Comparison of ENCODE assay signal across 2 cellular contexts in the genomic region with DNA sequence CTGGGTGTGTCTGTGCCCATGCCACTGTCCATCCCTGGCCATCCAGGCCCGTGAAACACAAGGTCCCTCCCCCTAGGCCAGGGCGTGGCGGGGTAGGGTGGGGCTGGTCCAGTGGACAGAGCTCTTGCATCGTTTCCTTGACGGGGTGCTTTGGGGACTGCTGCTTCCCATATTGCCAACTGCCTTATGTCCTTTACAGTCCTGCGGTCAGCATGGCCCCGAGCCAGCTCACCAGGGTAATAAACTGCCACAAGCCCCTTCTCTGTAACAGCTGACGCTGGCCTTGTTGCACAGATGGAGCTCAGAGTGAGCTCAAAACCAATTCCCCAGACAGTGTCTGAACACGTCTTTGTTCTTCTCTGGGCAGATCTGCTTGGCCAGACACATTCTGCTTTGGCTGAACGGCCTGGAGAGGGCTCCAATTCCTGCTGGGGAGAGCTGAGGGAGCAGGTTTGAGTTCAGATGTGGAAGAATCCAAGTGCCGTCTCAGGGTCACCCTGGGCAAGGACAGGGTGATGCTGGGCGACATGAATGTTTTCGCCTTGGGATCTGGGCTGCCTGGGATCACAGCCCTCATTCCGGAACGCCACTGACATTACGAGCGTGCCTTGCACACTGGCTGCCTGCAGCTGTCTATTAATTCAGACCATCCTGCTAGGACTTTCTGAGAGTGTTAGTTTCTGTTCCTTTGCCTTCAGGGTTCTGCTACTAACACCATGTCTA.
TF ChIP-seq lines count a peak whose summit lies in the region.

No MANE protein-coding gene starts in this region.

TF ChIP-seq in HepG2, 621 proteins besides CTCF, POLR2A, EP300 and RAD21:
- TF ChIP-seq ZNF761 (CRISPR knock-in tag; conservative IDR thresholded peaks at IDR 0.05) (no peak), HMGXB4 (CRISPR knock-in tag; IDR thresholded peaks at IDR 0.05; ENCODE audit: borderline replicate concordance in 1 of 2, low read depth in 1 of 2) (no peak), ZSCAN12 (CRISPR knock-in tag; IDR thresholded peaks at IDR 0.05) (no peak), ZNF547 (CRISPR knock-in tag; IDR thresholded peaks at IDR 0.05) (no peak), DBP (CRISPR knock-in tag; IDR thresholded peaks at IDR 0.05; ENCODE audit: not compliant biosample characterization) (no peak), POLR2G (IDR thresholded peaks at IDR 0.05; ENCODE audit: low read depth, low read length) (no peak), MAZ (IDR thresholded peaks at IDR 0.05; ENCODE audit: borderline replicate concordance, low read depth, low read length) (no peak), MAZ (CRISPR knock-in tag; IDR thresholded peaks at IDR 0.05; ENCODE audit: low read depth) (no peak), SRSF9 (IDR thresholded peaks at IDR 0.05; ENCODE audit: borderline replicate concordance, insufficient read depth, low read depth, low read length, poor library complexity, severe bottlenecking) (no peak), DRAP1 (CRISPR knock-in tag; IDR thresholded peaks at IDR 0.05) (no peak), USF2 (IDR thresholded peaks at IDR 0.05; ENCODE audit: low read depth, low read length) (no peak), USF2 (CRISPR knock-in tag; IDR thresholded peaks at IDR 0.05; ENCODE audit: borderline replicate concordance) (no peak), NKX3-1 (CRISPR knock-in tag; IDR thresholded peaks at IDR 0.05) (no peak), HBP1 (CRISPR knock-in tag; IDR thresholded peaks at IDR 0.05; ENCODE audit: low read depth) (no peak)

TF ChIP-seq in K562, 482 proteins besides CTCF, POLR2A, EP300 and RAD21:
- TF ChIP-seq, protein P1, sequence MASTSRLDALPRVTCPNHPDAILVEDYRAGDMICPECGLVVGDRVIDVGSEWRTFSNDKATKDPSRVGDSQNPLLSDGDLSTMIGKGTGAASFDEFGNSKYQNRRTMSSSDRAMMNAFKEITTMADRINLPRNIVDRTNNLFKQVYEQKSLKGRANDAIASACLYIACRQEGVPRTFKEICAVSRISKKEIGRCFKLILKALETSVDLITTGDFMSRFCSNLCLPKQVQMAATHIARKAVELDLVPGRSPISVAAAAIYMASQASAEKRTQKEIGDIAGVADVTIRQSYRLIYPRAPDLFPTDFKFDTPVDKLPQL (IDR thresholded peaks at IDR 0.05; ENCODE audit: extremely low read depth, insufficient read length): no peak
- TF ChIP-seq CREM (IDR thresholded peaks at IDR 0.05; ENCODE audit: low read depth) (0 out of 2 replicates have a peak, but pooled peaks have one; percentile 0), MYC (IDR thresholded peaks at IDR 0.05; ENCODE audit: low read depth, low read length) (no peak), MYC (CRISPR knock-in tag; IDR thresholded peaks at IDR 0.05; ENCODE audit: borderline replicate concordance, low read depth) (no peak), ATF7 (IDR thresholded peaks at IDR 0.05) (0 out of 2 replicates have a peak, but pooled peaks have one; percentile 7), TCF15 (CRISPR knock-in tag; IDR thresholded peaks at IDR 0.05) (no peak), U2AF1 (optimal IDR thresholded peaks at IDR 0.05; ENCODE audit: low read depth, low read length) (no peak), CTBP1 (IDR thresholded peaks at IDR 0.05; ENCODE audit: borderline replicate concordance) (0 out of 2 replicates have a peak, but pooled peaks have one; percentile 15)
